8 cellular contexts compared by ENCODE assay signal in the genomic region with DNA sequence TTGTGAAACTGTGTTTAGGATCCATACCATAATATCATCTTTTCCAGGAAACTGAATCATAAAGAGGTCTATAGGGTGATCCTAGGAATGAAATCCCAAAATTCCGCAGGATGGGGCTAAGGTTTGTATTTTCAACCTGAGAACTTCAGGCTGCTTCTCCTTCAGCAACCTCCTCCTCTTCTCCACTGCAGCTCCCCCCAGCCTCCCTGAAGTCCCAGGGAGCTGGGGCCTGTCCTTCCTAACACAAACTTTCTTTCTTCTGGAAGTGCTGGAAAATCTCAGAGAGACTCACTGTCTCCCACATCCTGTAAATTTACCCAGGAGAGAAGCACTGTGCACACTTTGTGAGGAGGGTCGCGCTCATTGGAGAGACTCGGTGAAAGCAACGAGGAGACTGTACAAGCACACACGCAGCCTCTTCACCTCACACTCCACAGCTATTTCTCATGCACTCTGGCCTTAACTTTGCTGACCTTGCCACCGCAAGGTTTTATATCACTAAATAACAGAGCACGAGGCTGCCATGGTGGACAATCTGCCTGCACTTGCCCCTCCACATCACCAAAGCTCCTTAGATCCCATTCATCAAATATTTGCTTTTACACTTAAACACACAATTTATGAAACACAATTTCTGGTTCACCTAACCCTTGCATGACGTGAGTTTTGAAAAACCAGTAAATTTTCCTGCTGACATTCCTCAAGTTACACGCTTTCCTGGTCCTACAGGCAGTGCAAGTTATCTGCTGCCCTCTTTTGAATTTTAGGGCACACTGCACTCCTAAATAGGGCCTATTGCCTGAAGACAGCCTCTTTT. TPM values are rescaled to one million over a fixed set of nuclear protein-coding genes. Genes with fewer than 3 reads are reported as not detected.
A peak's percentile ranks its signal among the peaks of the same experiment; 100 is the strongest.
DNase-seq lines count a peak whose midpoint lies in the region; ATAC-seq and TF ChIP-seq lines count a peak whose summit lies in the region.

No MANE protein-coding gene starts in this region.

- in situ Hi-C loops in GM13977 (cut with MboI; ENCODE audit: low pct_unique_long_range_greater_than_20kb, low sequenced_read_pairs, unreplicated experiment): no loop called here

- H3K27ac ChIP-seq in esophagus (ENCODE audit: low read depth in 2 of 2, low read length in 1 of 2): peak overlapping the region; percentile 12 to 64

- 34 to 36% methylated on average over 10 of the region's 10 CpGs for WGBS in esophagus, 2 donors

- peak; percentile 63 for DNase-seq in GM13977 (ENCODE audit: low spot score)
- DNase-seq in LoVo (ENCODE audit: low spot score): peak; percentile 57
- DNase-seq in RPMI7951 (ENCODE audit: low read depth): peak; percentile 34
- peak in 1 of 3 donors; percentile 46 for DNase-seq in mucosa of descending colon
- DNase-seq in GF-D8 (lab: John Stamatoyannopoulos, UW): no peak
- DNase-seq in stimulated activated CD4-positive, alpha-beta T cell treated with anti-CD3 and anti-CD28 coated beads, Interleukin-1b, Interleukin-23, amount 100 ng/mL, for 48 hours: no peak

- H3K36me3 ChIP-seq in esophagus (ENCODE audit: control insufficient read depth in 2 of 2, insufficient read depth in 2 of 2, low read length in 1 of 2) (no peaks in the 10 kb centered on the region), mucosa of descending colon (ENCODE audit: low read depth) (no peaks in the 10 kb centered on the region)

- intact Hi-C loops in mucosa of descending colon (cut with DNase I, micrococcal nuclease): no loop called here

- TF ChIP-seq CTCF in GM13977 (IDR thresholded peaks at IDR 0.05; ENCODE audit: extremely low read depth, insufficient read depth, missing control alignments) (peak; percentile 63), mucosa of descending colon (IDR thresholded peaks at IDR 0.05) (peak; percentile 74)

- H3K27me3 ChIP-seq in esophagus (ENCODE audit: control insufficient read depth in 1 of 2, insufficient read depth in 2 of 2, low read length in 2 of 2): no peaks in the 10 kb centered on the region

- H3K4me1 ChIP-seq in esophagus (ENCODE audit: control insufficient read depth in 2 of 2, insufficient read depth in 2 of 2, low read length in 1 of 2) (peaks cover 0 to 2% of the 10 kb centered on the region in 2 donors), mucosa of descending colon (ENCODE audit: low read depth) (peaks cover 7% of the 10 kb centered on the region)

- H3K9me3 ChIP-seq in esophagus (ENCODE audit: control insufficient read depth in 2 of 2, insufficient read depth in 1 of 2, low read depth in 1 of 2, low read length in 1 of 2) (no peaks in the 10 kb centered on the region), mucosa of descending colon (no peaks in the 10 kb centered on the region)

- H3K4me3 ChIP-seq in esophagus (ENCODE audit: low read depth in 1 of 2, low read length in 2 of 2) (no peak overlapping the region), mucosa of descending colon (no peak overlapping the region)

- ATAC-seq in mucosa of descending colon: peak; percentile 78
- ATAC-seq in GM21526 (IDR thresholded peaks at IDR 0.05; ENCODE audit: low FRiP score, unreplicated experiment): no peak

RNA-seq across cellular contexts. Expression of a gene that starts 14.3 kb away (rescaled TPM):
- 0.10 and 0.24 TPM in 2 replicates for total RNA-seq in RPMI7951 (2014; rRNA removed; shearing (Covaris generic))
- polyA plus RNA-seq in esophagus: 10 to 100 TPM; 23.5 to 24.8 TPM
- total RNA-seq in mucosa of descending colon: 1 to 10 TPM; 3.0 to 7.4 (median 4.7) TPM

Comparison
In these comparisons a context has a peak if more than half of its experiments do, and no peak if none do; other contexts are left out.
1. DNase-seq: peak in GM13977 (single experiment), LoVo (single experiment) and RPMI7951 (single experiment); none in GF-D8 (single experiment) and stimulated activated CD4-positive, alpha-beta T cell treated with anti-CD3 and anti-CD28 coated beads, Interleukin-1b, Interleukin-23, amount 100 ng/mL, for 48 hours (single experiment).